3 cellular contexts compared by ENCODE assay signal in the genomic region with DNA sequence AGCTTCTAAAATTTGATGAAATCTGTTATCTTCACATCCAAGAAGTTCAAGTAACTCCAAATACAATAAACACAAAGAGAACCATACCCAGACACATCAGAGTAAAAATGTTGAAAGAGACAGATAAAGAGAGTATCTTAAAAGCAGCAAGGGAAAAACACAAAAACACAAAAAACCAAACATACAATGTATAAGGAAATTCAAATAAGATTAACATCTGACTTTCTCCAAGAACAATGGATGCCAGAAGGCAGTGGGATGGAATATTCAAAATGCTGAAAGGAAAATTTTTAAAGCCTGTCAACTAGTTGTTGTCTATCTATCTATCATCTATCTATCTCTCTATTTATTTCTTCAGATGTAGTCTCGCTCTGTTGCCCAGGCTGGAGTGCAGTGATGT.
TF ChIP-seq lines count a peak whose summit lies in the region.

No MANE protein-coding gene starts in this region.

TF ChIP-seq in SK-N-SH, 30 proteins besides CTCF, POLR2A, EP300 and RAD21 (continued from another document):
- TF ChIP-seq, protein P1, sequence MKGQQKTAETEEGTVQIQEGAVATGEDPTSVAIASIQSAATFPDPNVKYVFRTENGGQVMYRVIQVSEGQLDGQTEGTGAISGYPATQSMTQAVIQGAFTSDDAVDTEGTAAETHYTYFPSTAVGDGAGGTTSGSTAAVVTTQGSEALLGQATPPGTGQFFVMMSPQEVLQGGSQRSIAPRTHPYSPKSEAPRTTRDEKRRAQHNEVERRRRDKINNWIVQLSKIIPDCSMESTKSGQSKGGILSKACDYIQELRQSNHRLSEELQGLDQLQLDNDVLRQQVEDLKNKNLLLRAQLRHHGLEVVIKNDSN (IDR thresholded peaks at IDR 0.05; ENCODE audit: borderline replicate concordance, low read depth): peak; percentile 51
- TF ChIP-seq TCF12 (IDR thresholded peaks at IDR 0.05): 0 out of 2 replicates have a peak, but pooled peaks have one; percentile 16
- TF ChIP-seq, protein P2, sequence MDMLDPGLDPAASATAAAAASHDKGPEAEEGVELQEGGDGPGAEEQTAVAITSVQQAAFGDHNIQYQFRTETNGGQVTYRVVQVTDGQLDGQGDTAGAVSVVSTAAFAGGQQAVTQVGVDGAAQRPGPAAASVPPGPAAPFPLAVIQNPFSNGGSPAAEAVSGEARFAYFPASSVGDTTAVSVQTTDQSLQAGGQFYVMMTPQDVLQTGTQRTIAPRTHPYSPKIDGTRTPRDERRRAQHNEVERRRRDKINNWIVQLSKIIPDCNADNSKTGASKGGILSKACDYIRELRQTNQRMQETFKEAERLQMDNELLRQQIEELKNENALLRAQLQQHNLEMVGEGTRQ (IDR thresholded peaks at IDR 0.05; ENCODE audit: borderline replicate concordance, low read depth, low read length): no peak
- no peak for TF ChIP-seq SMC3 (IDR thresholded peaks at IDR 0.05; ENCODE audit: low read depth, low read length)

TF ChIP-seq in HEK293, 187 proteins besides CTCF, POLR2A, EP300 and RAD21 (continued from another document):
- TF ChIP-seq ZNF184 (tag by site-specific recombination; IDR thresholded peaks at IDR 0.05): 0 out of 2 replicates have a peak, but pooled peaks have one; percentile 36
- no peak for TF ChIP-seq ZNF121 (tag by site-specific recombination; IDR thresholded peaks at IDR 0.05)
- TF ChIP-seq, protein P3, sequence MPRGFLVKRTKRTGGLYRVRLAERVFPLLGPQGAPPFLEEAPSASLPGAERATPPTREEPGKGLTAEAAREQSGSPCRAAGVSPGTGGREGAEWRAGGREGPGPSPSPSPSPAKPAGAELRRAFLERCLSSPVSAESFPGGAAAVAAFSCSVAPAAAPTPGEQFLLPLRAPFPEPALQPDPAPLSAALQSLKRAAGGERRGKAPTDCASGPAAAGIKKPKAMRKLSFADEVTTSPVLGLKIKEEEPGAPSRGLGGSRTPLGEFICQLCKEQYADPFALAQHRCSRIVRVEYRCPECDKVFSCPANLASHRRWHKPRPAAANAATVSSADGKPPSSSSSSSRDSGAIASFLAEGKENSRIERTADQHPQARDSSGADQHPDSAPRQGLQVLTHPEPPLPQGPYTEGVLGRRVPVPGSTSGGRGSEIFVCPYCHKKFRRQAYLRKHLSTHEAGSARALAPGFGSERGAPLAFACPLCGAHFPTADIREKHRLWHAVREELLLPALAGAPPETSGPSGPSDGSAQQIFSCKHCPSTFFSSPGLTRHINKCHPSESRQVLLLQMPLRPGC (tag by site-specific recombination; IDR thresholded peaks at IDR 0.05): 0 out of 2 replicates have a peak, but pooled peaks have one; percentile 23
- no peak for TF ChIP-seq ZNF785 (tag by site-specific recombination; IDR thresholded peaks at IDR 0.05)
- no peak for TF ChIP-seq GLIS2 (tag by site-specific recombination; IDR thresholded peaks at IDR 0.05)
- peak; percentile 64 for TF ChIP-seq SETDB1 (IDR thresholded peaks at IDR 0.05; ENCODE audit: insufficient read length, low read length)
- no peak for TF ChIP-seq GLIS1 (tag by site-specific recombination; IDR thresholded peaks at IDR 0.05)
- TF ChIP-seq, protein P4, sequence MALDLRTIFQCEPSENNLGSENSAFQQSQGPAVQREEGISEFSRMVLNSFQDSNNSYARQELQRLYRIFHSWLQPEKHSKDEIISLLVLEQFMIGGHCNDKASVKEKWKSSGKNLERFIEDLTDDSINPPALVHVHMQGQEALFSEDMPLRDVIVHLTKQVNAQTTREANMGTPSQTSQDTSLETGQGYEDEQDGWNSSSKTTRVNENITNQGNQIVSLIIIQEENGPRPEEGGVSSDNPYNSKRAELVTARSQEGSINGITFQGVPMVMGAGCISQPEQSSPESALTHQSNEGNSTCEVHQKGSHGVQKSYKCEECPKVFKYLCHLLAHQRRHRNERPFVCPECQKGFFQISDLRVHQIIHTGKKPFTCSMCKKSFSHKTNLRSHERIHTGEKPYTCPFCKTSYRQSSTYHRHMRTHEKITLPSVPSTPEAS (tag by site-specific recombination; IDR thresholded peaks at IDR 0.05): no peak
- TF ChIP-seq ZNF677 (tag by site-specific recombination; IDR thresholded peaks at IDR 0.05): 0 out of 2 replicates have a peak, but pooled peaks have one; percentile 35
- TF ChIP-seq ZNF248 (tag by site-specific recombination; IDR thresholded peaks at IDR 0.05): peak; percentile 92; the same call in 1 of the 2 replicates
- TF ChIP-seq, protein P5, sequence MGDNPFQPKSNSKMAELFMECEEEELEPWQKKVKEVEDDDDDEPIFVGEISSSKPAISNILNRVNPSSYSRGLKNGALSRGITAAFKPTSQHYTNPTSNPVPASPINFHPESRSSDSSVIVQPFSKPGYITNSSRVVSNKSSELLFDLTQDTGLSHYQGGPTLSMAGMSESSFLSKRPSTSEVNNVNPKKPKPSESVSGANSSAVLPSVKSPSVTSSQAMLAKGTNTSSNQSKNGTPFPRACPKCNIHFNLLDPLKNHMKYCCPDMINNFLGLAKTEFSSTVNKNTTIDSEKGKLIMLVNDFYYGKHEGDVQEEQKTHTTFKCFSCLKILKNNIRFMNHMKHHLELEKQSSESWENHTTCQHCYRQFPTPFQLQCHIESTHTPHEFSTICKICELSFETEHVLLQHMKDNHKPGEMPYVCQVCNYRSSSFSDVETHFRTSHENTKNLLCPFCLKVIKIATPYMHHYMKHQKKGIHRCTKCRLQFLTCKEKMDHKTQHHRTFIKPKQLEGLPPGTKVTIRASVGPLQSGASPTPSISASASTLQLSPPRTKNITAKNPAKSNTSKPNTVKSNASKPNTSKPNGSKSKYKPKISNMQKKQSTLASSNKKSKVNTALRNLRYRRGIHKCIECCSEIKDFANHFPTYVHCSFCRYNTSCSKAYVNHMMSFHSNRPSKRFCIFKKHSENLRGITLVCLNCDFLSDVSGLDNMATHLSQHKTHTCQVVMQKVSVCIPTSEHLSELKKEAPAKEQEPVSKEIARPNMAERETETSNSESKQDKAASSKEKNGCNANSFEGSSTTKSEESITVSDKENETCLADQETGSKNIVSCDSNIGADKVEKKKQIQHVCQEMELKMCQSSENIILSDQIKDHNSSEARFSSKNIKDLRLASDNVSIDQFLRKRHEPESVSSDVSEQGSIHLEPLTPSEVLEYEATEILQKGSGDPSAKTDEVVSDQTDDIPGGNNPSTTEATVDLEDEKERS (tag by site-specific recombination; IDR thresholded peaks at IDR 0.05): peak; percentile 85; the same call in 1 of the 2 replicates
- TF ChIP-seq ZNF558 (tag by site-specific recombination; IDR thresholded peaks at IDR 0.05): peak; percentile 58; the same call in 1 of the 2 replicates
- TF ChIP-seq ZNF404 (tag by site-specific recombination; IDR thresholded peaks at IDR 0.05): peak; percentile 34; the same call in 1 of the 2 replicates
- TF ChIP-seq ZNF19 (tag by site-specific recombination; IDR thresholded peaks at IDR 0.05; ENCODE audit: low read depth): no peak

TF ChIP-seq in WTC11, 78 proteins besides CTCF, POLR2A, EP300 and RAD21:
- TF ChIP-seq, protein P6, sequence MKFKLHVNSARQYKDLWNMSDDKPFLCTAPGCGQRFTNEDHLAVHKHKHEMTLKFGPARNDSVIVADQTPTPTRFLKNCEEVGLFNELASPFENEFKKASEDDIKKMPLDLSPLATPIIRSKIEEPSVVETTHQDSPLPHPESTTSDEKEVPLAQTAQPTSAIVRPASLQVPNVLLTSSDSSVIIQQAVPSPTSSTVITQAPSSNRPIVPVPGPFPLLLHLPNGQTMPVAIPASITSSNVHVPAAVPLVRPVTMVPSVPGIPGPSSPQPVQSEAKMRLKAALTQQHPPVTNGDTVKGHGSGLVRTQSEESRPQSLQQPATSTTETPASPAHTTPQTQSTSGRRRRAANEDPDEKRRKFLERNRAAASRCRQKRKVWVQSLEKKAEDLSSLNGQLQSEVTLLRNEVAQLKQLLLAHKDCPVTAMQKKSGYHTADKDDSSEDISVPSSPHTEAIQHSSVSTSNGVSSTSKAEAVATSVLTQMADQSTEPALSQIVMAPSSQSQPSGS (CRISPR knock-in tag; IDR thresholded peaks at IDR 0.05; ENCODE audit: borderline replicate concordance, low read depth): no peak
- no peak for TF ChIP-seq RORB (CRISPR knock-in tag; IDR thresholded peaks at IDR 0.05)
- TF ChIP-seq PRRX2 (CRISPR knock-in tag; IDR thresholded peaks at IDR 0.05): no peak
- no peak for TF ChIP-seq NFYB (CRISPR knock-in tag; conservative IDR thresholded peaks at IDR 0.05; ENCODE audit: low read depth)
- TF ChIP-seq ZNF416 (CRISPR knock-in tag; IDR thresholded peaks at IDR 0.05): no peak
- no peak for TF ChIP-seq ELF4 (CRISPR knock-in tag; IDR thresholded peaks at IDR 0.05; ENCODE audit: low read depth)
- TF ChIP-seq ZNF396 (CRISPR knock-in tag; IDR thresholded peaks at IDR 0.05; ENCODE audit: borderline replicate concordance): no peak
- peak; percentile 99 for TF ChIP-seq ZNF317 (CRISPR knock-in tag; IDR thresholded peaks at IDR 0.05; ENCODE audit: borderline replicate concordance, low read depth)
